In the genomic region with DNA sequence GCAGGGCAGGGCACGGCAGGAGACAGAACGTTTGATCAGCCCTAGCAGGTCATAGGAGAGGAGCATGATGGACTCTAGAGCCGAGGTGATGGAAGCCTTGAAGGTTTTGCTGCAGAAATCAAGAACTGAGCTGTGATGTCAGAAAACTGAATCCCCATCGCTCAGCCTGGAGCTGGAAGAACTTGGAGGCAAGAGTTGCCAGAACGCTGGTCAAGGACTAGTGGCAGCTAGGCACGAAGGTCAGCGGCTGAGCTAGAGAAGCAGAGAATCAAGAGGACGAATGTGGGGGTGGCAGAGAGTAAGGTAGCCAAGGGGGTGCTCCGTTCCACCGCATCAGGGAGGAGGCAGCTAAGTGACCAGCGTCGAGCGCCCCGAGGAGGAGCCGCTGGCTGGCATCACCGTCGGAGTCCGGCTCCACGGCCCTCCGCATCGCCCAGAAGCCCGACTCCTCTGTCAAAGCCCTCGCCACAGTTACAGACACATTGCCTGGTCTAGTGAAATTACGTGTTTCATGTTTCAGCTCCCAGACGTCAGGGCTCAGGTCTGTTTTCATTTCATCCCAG, we compare ENCODE assay signal across 8 cellular contexts. TPM values are rescaled to one million over a fixed set of nuclear protein-coding genes. Genes with fewer than 3 reads are reported as not detected.
DNase-seq lines count a peak whose midpoint lies in the region; ATAC-seq, FAIRE-seq and TF ChIP-seq lines count a peak whose summit lies in the region.

No MANE protein-coding gene starts in this region.

- FAIRE-seq in A549 (lab: Jason Lieb, UNC) (no peak), bronchial epithelial cell (lab: Jason Lieb, UNC) (no peak)

- no peak for TF ChIP-seq EP300 in A549 (IDR thresholded peaks at IDR 0.05)

- no peaks in the 10 kb centered on the region for H3K9me3 Mint-ChIP-seq in memory B cell

- H3K4me1 ChIP-seq in A549 (peaks cover 36% of the 10 kb centered on the region), upper lobe of right lung (peaks cover 28% of the 10 kb centered on the region)

- H3K27me3 Mint-ChIP-seq in memory B cell, result no peaks in the 10 kb centered on the region

- ATAC-seq in A549 (peak; percentile 33 to 57), GM18520 (IDR thresholded peaks at IDR 0.05; ENCODE audit: unreplicated experiment) (peak; percentile 4), HG03520 (IDR thresholded peaks at IDR 0.05; ENCODE audit: unreplicated experiment) (peak; percentile 1), memory B cell (ENCODE audit: low read depth) (peak; percentile 2), upper lobe of right lung (peak; percentile 10)

- intact Hi-C loops in upper lobe of right lung (cut with DNase I), result no loop called here

- H3K4me2 ChIP-seq in A549, result peak overlapping the region; percentile 100

- POLR2A ChIA-PET in A549 (lab: Yijun Ruan, JAX), result interaction anchor here (0.7 to 2.9 kb wide), 8 partner anchors 9 to 257 kb away, joined by 3 to 25 read pairs (median 8); no protein-coding TSS in a partner anchor

- CTCF ChIA-PET in A549 (lab: Yijun Ruan, JAX), result interaction anchor here (0.7 to 7.0 kb wide), 28 partner anchors 9 to 413 kb away, joined by 3 to 46 read pairs (median 4); no protein-coding TSS in a partner anchor

- no peak for TF ChIP-seq CTCF in A549 (IDR thresholded peaks at IDR 0.05)
- no peak for TF ChIP-seq CTCF in bronchial epithelial cell (IDR thresholded peaks at IDR 0.05; ENCODE audit: insufficient read depth, low read length, severe bottlenecking)
- no peak for TF ChIP-seq CTCF in upper lobe of right lung (IDR thresholded peaks at IDR 0.05)

- DNase-seq in A549 (ENCODE audit: low read depth in 1 of 2, low spot score in 1 of 2) (no peak), bronchial epithelial cell (ENCODE audit: low read depth) (no peak), memory B cell (ENCODE audit: low spot score in 2 of 2) (no peak), upper lobe of right lung (peak; percentile 68), iPS-NIHi7 (ENCODE audit: extremely low spot score) (no peak), NCI-H128 (lab: John Stamatoyannopoulos, UW; ENCODE audit: unreplicated experiment) (no peak)

- no peak for TF ChIP-seq POLR2A in A549 (IDR thresholded peaks at IDR 0.05; ENCODE audit: low read length)

- H3K27ac Mint-ChIP-seq in memory B cell, result peak overlapping the region; percentile 86

- peaks cover 5% of the 10 kb centered on the region for H3K27me3 ChIP-seq in bronchial epithelial cell (ENCODE audit: control insufficient read depth, insufficient read depth, low read length)
- H3K27me3 ChIP-seq in upper lobe of right lung, result no peaks in the 10 kb centered on the region

- H3K36me3 Mint-ChIP-seq in memory B cell, result peaks cover 1% of the 10 kb centered on the region

- peak overlapping the region; percentile 65 for H3K4me3 ChIP-seq in A549
- H3K4me3 ChIP-seq in bronchial epithelial cell (ENCODE audit: low read depth, low read length), result peak overlapping the region; percentile 63
- H3K4me3 ChIP-seq in upper lobe of right lung, result peak overlapping the region; percentile 79

- peaks cover 44% of the 10 kb centered on the region for H3K4me1 Mint-ChIP-seq in memory B cell

- WGBS in A549 (ENCODE audit: missing lambda C conversion rate), result 27% methylated on average over 25 of the region's 25 CpGs

- no peak for TF ChIP-seq RAD21 in A549 (conservative IDR thresholded peaks at IDR 0.05 in 1 of 2, IDR thresholded peaks at IDR 0.05 in 1 of 2)

- H3K36me3 ChIP-seq in bronchial epithelial cell (ENCODE audit: control insufficient read depth, insufficient read depth, low read length), result no peaks in the 10 kb centered on the region
- no peaks in the 10 kb centered on the region for H3K36me3 ChIP-seq in upper lobe of right lung

- peak overlapping the region; percentile 92 for H3K4me3 Mint-ChIP-seq in memory B cell

- H3K27ac ChIP-seq in A549 (peak overlapping the region; percentile 96 to 99), upper lobe of right lung (peak overlapping the region; percentile 83)

- H3K9me3 ChIP-seq in A549 (no peaks in the 10 kb centered on the region), upper lobe of right lung (no peaks in the 10 kb centered on the region)

TF ChIP-seq in A549, 52 proteins besides CTCF, POLR2A, EP300 and RAD21:
- TF ChIP-seq, protein P1, sequence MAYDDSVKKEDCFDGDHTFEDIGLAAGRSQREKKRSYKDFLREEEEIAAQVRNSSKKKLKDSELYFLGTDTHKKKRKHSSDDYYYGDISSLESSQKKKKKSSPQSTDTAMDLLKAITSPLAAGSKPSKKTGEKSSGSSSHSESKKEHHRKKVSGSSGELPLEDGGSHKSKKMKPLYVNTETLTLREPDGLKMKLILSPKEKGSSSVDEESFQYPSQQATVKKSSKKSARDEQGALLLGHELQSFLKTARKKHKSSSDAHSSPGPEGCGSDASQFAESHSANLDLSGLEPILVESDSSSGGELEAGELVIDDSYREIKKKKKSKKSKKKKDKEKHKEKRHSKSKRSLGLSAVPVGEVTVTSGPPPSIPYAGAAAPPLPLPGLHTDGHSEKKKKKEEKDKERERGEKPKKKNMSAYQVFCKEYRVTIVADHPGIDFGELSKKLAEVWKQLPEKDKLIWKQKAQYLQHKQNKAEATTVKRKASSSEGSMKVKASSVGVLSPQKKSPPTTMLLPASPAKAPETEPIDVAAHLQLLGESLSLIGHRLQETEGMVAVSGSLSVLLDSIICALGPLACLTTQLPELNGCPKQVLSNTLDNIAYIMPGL (CRISPR knock-in tag; IDR thresholded peaks at IDR 0.05; ENCODE audit: borderline replicate concordance), result no peak
- TF ChIP-seq HEYL (CRISPR knock-in tag; IDR thresholded peaks at IDR 0.05) (no peak), NFE2L2 (conservative IDR thresholded peaks at IDR 0.05; ENCODE audit: low read length) (no peak), MAFK (IDR thresholded peaks at IDR 0.05; ENCODE audit: partially characterized antibody) (no peak), RFX5 (IDR thresholded peaks at IDR 0.05) (no peak), NPAS2 (CRISPR knock-in tag; IDR thresholded peaks at IDR 0.05; ENCODE audit: borderline replicate concordance) (no peak), PHF8 (IDR thresholded peaks at IDR 0.05; ENCODE audit: borderline replicate concordance, low read depth) (no peak), NR3C1 (IDR thresholded peaks at IDR 0.05) (no peak), ZC3H11A (IDR thresholded peaks at IDR 0.05) (no peak)
- TF ChIP-seq, protein P2, sequence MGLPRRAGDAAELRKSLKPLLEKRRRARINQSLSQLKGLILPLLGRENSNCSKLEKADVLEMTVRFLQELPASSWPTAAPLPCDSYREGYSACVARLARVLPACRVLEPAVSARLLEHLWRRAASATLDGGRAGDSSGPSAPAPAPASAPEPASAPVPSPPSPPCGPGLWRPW (IDR thresholded peaks at IDR 0.05), result no peak
- TF ChIP-seq, protein P3, sequence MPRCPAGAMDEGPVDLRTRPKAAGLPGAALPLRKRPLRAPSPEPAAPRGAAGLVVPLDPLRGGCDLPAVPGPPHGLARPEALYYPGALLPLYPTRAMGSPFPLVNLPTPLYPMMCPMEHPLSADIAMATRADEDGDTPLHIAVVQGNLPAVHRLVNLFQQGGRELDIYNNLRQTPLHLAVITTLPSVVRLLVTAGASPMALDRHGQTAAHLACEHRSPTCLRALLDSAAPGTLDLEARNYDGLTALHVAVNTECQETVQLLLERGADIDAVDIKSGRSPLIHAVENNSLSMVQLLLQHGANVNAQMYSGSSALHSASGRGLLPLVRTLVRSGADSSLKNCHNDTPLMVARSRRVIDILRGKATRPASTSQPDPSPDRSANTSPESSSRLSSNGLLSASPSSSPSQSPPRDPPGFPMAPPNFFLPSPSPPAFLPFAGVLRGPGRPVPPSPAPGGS (IDR thresholded peaks at IDR 0.05), result no peak
- TF ChIP-seq, protein P4, sequence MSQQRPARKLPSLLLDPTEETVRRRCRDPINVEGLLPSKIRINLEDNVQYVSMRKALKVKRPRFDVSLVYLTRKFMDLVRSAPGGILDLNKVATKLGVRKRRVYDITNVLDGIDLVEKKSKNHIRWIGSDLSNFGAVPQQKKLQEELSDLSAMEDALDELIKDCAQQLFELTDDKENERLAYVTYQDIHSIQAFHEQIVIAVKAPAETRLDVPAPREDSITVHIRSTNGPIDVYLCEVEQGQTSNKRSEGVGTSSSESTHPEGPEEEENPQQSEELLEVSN (IDR thresholded peaks at IDR 0.05; ENCODE audit: borderline replicate concordance, low read depth), result no peak
- TF ChIP-seq, protein P5, sequence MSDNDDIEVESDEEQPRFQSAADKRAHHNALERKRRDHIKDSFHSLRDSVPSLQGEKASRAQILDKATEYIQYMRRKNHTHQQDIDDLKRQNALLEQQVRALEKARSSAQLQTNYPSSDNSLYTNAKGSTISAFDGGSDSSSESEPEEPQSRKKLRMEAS (IDR thresholded peaks at IDR 0.05), result no peak
- TF ChIP-seq, protein P6, sequence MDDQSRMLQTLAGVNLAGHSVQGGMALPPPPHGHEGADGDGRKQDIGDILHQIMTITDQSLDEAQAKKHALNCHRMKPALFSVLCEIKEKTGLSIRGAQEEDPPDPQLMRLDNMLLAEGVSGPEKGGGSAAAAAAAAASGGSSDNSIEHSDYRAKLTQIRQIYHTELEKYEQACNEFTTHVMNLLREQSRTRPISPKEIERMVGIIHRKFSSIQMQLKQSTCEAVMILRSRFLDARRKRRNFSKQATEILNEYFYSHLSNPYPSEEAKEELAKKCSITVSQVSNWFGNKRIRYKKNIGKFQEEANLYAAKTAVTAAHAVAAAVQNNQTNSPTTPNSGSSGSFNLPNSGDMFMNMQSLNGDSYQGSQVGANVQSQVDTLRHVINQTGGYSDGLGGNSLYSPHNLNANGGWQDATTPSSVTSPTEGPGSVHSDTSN (IDR thresholded peaks at IDR 0.05), result no peak
- TF ChIP-seq, protein P7, sequence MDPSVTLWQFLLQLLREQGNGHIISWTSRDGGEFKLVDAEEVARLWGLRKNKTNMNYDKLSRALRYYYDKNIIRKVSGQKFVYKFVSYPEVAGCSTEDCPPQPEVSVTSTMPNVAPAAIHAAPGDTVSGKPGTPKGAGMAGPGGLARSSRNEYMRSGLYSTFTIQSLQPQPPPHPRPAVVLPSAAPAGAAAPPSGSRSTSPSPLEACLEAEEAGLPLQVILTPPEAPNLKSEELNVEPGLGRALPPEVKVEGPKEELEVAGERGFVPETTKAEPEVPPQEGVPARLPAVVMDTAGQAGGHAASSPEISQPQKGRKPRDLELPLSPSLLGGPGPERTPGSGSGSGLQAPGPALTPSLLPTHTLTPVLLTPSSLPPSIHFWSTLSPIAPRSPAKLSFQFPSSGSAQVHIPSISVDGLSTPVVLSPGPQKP (IDR thresholded peaks at IDR 0.05; ENCODE audit: low read depth, low read length), result no peak

RNA-seq across cellular contexts. Expression of a gene that starts 1.2 kb away (rescaled TPM):
- polyA plus RNA-seq in A549 (2011; rRNA removed) (156 and 215 TPM in 2 replicates), A549 (2017; fragmentation: RNase III; extraction: RNeasy Plus Mini Kit Qiagen cat#74134 plus additional on column Dnase treatment) (110 to 123 TPM (median 118 TPM) in 3 replicates)
- 73.3 and 84.8 TPM in 2 replicates for polyA plus RNA-seq in A549 (2012; cell fraction: cytosol; rRNA removed)
- polyA plus RNA-seq in A549 (2012; cell fraction: nucleus; rRNA removed), result 83.6 and 89.7 TPM in 2 replicates
- polyA minus RNA-seq in A549 (2011; rRNA and poly(A)+ RNA removed), result 408 and 422 TPM in 2 replicates
- total RNA-seq in bronchial epithelial cell (3.9 and 6.5 TPM in 2 replicates), upper lobe of right lung (93.8 TPM)

Comparison
In these comparisons a context has a peak if more than half of its experiments do, and no peak if none do; other contexts are left out.
1. RNA of a gene that starts 1.2 kb away (total RNA-seq): 93.8 TPM in upper lobe of right lung (single experiment); 3.9 to 6.5 TPM in bronchial epithelial cell; every median in the first group is over 10 times any median in the second.
2. Peak in every context shown above with its lines, with median percentiles within 50 percentile points of each other: ATAC-seq and H3K4me3 ChIP-seq.